ENCODE assay signal across 9 cellular contexts in genomic region chr9:114276908-114277821, GRCh38. TPM values are rescaled to one million over a fixed set of nuclear protein-coding genes. Genes with fewer than 3 reads are reported as not detected.
A peak's percentile ranks its signal among the peaks of the same experiment; 100 is the strongest.
DNase-seq lines count a peak whose midpoint lies in the region; ATAC-seq, FAIRE-seq and TF ChIP-seq lines count a peak whose summit lies in the region.
"Had no signal": no experiment of that assay in that cellular context is flagged by ENCODE, and none has a peak within 500 bp of the region (broad histone marks: within the 10 kb centered on the region; RNA-seq: fewer than 3 reads in every experiment).

No MANE protein-coding gene starts in this region.

- TF ChIP-seq EP300 in upper lobe of left lung (IDR thresholded peaks at IDR 0.05), result no peak

- TF ChIP-seq CTCF in RWPE2 (IDR thresholded peaks at IDR 0.05; ENCODE audit: poor library complexity, severe bottlenecking), result no peak
- no peak for TF ChIP-seq CTCF in D721Med (IDR thresholded peaks at IDR 0.05; ENCODE audit: insufficient read depth, missing control alignments)
- TF ChIP-seq CTCF in upper lobe of left lung (IDR thresholded peaks at IDR 0.05), result no peak

- H3K27me3 ChIP-seq in RWPE2 (ENCODE audit: insufficient read depth, poor library complexity, severe bottlenecking) (no peaks in the 10 kb centered on the region), upper lobe of left lung (no peaks in the 10 kb centered on the region)

- peaks cover 51% of the 10 kb centered on the region for H3K4me1 ChIP-seq in RWPE2 (ENCODE audit: insufficient read depth, poor library complexity, severe bottlenecking)
- H3K4me1 ChIP-seq in upper lobe of left lung, result no peaks in the 10 kb centered on the region

- H3K9me3 ChIP-seq in RWPE2 (ENCODE audit: severe bottlenecking), result no peaks in the 10 kb centered on the region
- H3K9me3 ChIP-seq in upper lobe of left lung, result no peaks in the 10 kb centered on the region

- no peak for TF ChIP-seq POLR2A in upper lobe of left lung (IDR thresholded peaks at IDR 0.05)

- H3K36me3 ChIP-seq in RWPE2 (ENCODE audit: low read depth) (no peaks in the 10 kb centered on the region), upper lobe of left lung (no peaks in the 10 kb centered on the region)

- DNase-seq in GM04503 (ENCODE audit: low read depth), result peak; percentile 97
- peak; percentile 86 for DNase-seq in RWPE2 (ENCODE audit: low spot score)
- DNase-seq in fibroblast of peridontal ligament (ENCODE audit: extremely low read depth), result peak; percentile 95
- peak; percentile 40 for DNase-seq in pulmonary artery endothelial cell (ENCODE audit: low read depth, low spot score)
- no peak for DNase-seq in D721Med (ENCODE audit: insufficient read length, low spot score)
- DNase-seq in activated CD4-positive, alpha-beta T cell treated with anti-CD3 and anti-CD28 coated beads for 4 hours, result no peak
- DNase-seq in upper lobe of left lung, result no peak
- no peak for DNase-seq in hippocampal formation (lab: John Stamatoyannopoulos, UW)

- ATAC-seq in RWPE2 (ENCODE audit: low read depth) (peak; percentile 64), upper lobe of left lung (ENCODE audit: low FRiP score in 2 of 2) (no peak)
- ATAC-seq: Panc1 had no signal

- peak overlapping the region; percentile 89 for H3K27ac ChIP-seq in RWPE2 (ENCODE audit: poor library complexity, severe bottlenecking)
- no peak overlapping the region for H3K27ac ChIP-seq in upper lobe of left lung

- H3K4me3 ChIP-seq in RWPE2 (ENCODE audit: severe bottlenecking) (no peak overlapping the region), upper lobe of left lung (no peak overlapping the region)

- FAIRE-seq in D721Med (lab: Jason Lieb, UNC), result no peak

- WGBS in upper lobe of left lung, 2 donors, result 86 to 90% methylated on average over 18 of the region's 18 CpGs

RNA-seq across cellular contexts. Expression of gene ORM1, which starts 45.7 kb away (rescaled TPM):
- total RNA-seq in pulmonary artery endothelial cell, result not detected in 2 replicates
- 10 to 100 TPM in 4 of 6 donors, 1 to 10 TPM in 1, not detected in 1; 1.8 to 17.9 (median 12.0) TPM for total RNA-seq in upper lobe of left lung

RNA-seq across cellular contexts. Expression of gene ORM2, which starts 52.5 kb away (rescaled TPM):
- not detected in 2 replicates for total RNA-seq in pulmonary artery endothelial cell
- total RNA-seq in upper lobe of left lung, result 1 to 10 TPM in 4 of 6 donors, not detected in 2; 2.2 to 5.5 (median 4.0) TPM

Comparison
In these comparisons a context has a peak if more than half of its experiments do, and no peak if none do; other contexts are left out.
1. DNase-seq: peak in GM04503 (single experiment), RWPE2 (single experiment), fibroblast of peridontal ligament (single experiment) and pulmonary artery endothelial cell (single experiment); none in D721Med (single experiment), activated CD4-positive, alpha-beta T cell treated with anti-CD3 and anti-CD28 coated beads for 4 hours (0 of 2), upper lobe of left lung (0 of 2) and hippocampal formation (0 of 2).